In genomic region chr5:1211701-1212100, GRCh38 we compare ENCODE assay signal across 1 cellular context.
TF ChIP-seq lines count a peak whose summit lies in the region.

No MANE protein-coding gene starts in this region.

TF ChIP-seq in HEK293, 187 proteins besides CTCF, POLR2A, EP300 and RAD21 (continued from another document):
- no peak for TF ChIP-seq ZNF510 (tag by site-specific recombination; IDR thresholded peaks at IDR 0.05; ENCODE audit: insufficient replicate concordance)
- peak; percentile 42 for TF ChIP-seq ZBTB26 (tag by site-specific recombination; optimal IDR thresholded peaks at IDR 0.05)
TF ChIP-seq in HEK293: peak in this region for 2.
